In the genomic region with DNA sequence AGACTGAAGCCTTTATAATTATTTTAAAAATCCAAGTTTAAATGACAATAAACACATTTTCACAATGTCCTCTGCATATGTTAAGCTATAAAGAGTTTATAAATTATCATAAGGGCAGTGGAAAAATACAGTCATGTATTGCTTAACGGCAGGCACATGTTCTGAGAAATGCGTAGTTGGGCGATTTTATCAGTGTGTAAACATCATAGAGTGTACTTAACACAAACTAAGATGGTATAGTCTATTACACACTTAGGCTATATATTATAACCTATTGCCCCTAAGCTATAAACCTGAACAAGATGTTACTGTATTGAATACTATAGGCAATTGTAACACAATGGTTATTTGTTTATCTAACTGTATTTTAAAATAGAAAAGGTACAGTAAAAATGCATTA, we compare ENCODE assay signal across 26 cellular contexts.
DNase-seq lines count a peak whose midpoint lies in the region; FAIRE-seq and TF ChIP-seq lines count a peak whose summit lies in the region.
"Had no signal": no experiment of that assay in that cellular context is flagged by ENCODE, and none has a peak within 500 bp of the region (broad histone marks: within the 10 kb centered on the region; RNA-seq: fewer than 3 reads in every experiment).

No MANE protein-coding gene starts in this region.

- H4K20me1 ChIP-seq in hepatocyte (ENCODE audit: insufficient read depth, poor library complexity, severe bottlenecking) = no peaks in the 10 kb centered on the region
- H4K20me1 ChIP-seq: BLaER1 treated with 17β-estradiol and CSF1 and Interleukin-3, amounts not matched to agents 10 nM and 100 nM had no signal

- DNase-seq in NCI-H510A treated with DMSO at 0.1 percent for 48 hours (lab: John Stamatoyannopoulos, UW) (peak; percentile 6), hepatocyte (ENCODE audit: low spot score) (peak; percentile 9), urothelium cell line (ENCODE audit: low spot score) (no peak), ovary (no peak), glutamatergic neuron (no peak)
- no peak for DNase-seq in activated naive CD4-positive, alpha-beta T cell treated with anti-CD3 and anti-CD28 coated beads for 36 hours
- DNase-seq: 8988T; ACHN; AML-193; BE2C; CD4-positive, alpha-beta T cell; CD8-positive, alpha-beta memory T cell; DMS 273 treated with DMSO at 0.1 percent for 48 hours; DMS79; EL; GDM1; HCEC 1CT had no signal

- H3K27me3 Mint-ChIP-seq in glutamatergic neuron (ENCODE audit: unreplicated experiment) = no peaks in the 10 kb centered on the region
- no peaks in the 10 kb centered on the region for H3K27me3 Mint-ChIP-seq in activated naive CD4-positive, alpha-beta T cell treated with anti-CD3 and anti-CD28 coated beads for 36 hours (ENCODE audit: low read depth)
- H3K27me3 Mint-ChIP-seq: CD4-positive, alpha-beta T cell; CD8-positive, alpha-beta memory T cell had no signal

- H3K9me3 ChIP-seq in hepatocyte (ENCODE audit: low read depth) (no peaks in the 10 kb centered on the region), ovary (no peaks in the 10 kb centered on the region)
- H3K9me3 ChIP-seq: A549; BE2C; BLaER1 treated with 17β-estradiol and CSF1 and Interleukin-3, amounts not matched to agents 10 nM and 100 nM had no signal

- H3K27me3 ChIP-seq in hepatocyte (no peaks in the 10 kb centered on the region), ovary (no peaks in the 10 kb centered on the region)
- H3K27me3 ChIP-seq: BE2C; BLaER1 treated with 17β-estradiol and CSF1 and Interleukin-3, amounts not matched to agents 10 nM and 100 nM had no signal

- TF ChIP-seq EP300 in ovary (IDR thresholded peaks at IDR 0.05) = no peak

- H3K4me3 ChIP-seq in hepatocyte (no peak overlapping the region), ovary (no peak overlapping the region)
- H3K4me3 ChIP-seq: A549; BLaER1 treated with 17β-estradiol and CSF1 and Interleukin-3, amounts not matched to agents 10 nM and 100 nM; GM12878; GM23338 had no signal

- H3K9me2 ChIP-seq in hepatocyte (replicated peaks; ENCODE audit: insufficient read depth) = no peaks in the 10 kb centered on the region

- intact Hi-C loops in ovary (cut with DNase I) = loop anchor here in 1 of 4 donors (10.0 kb wide), 1 partner anchor 884 kb away; no protein-coding TSS in a partner anchor
- intact Hi-C loops in activated naive CD4-positive, alpha-beta T cell treated with anti-CD3 and anti-CD28 coated beads for 36 hours (cut with micrococcal nuclease) = no loop called here

- H3K9me3 Mint-ChIP-seq in glutamatergic neuron (ENCODE audit: unreplicated experiment) = no peaks in the 10 kb centered on the region
- peaks cover 5% of the 10 kb centered on the region for H3K9me3 Mint-ChIP-seq in activated naive CD4-positive, alpha-beta T cell treated with anti-CD3 and anti-CD28 coated beads for 36 hours

- TF ChIP-seq POLR2A in ovary (IDR thresholded peaks at IDR 0.05) = no peak

- H3K4me1 ChIP-seq in hepatocyte (ENCODE audit: insufficient read depth) (no peaks in the 10 kb centered on the region), ovary (ENCODE audit: insufficient read depth) (no peaks in the 10 kb centered on the region)
- H3K4me1 ChIP-seq: A549, BE2C had no signal

- H3K27ac ChIP-seq in 22Rv1 = peak overlapping the region; percentile 30
- H3K27ac ChIP-seq in hepatocyte = no peak overlapping the region
- H3K27ac ChIP-seq in ovary = no peak overlapping the region
- H3K27ac ChIP-seq: A549; BLaER1 treated with 17β-estradiol and CSF1 and Interleukin-3, amounts not matched to agents 10 nM and 100 nM had no signal

- H3K4me2 ChIP-seq in hepatocyte = no peak overlapping the region
- H3K4me2 ChIP-seq: A549; BLaER1 treated with 17β-estradiol and CSF1 and Interleukin-3, amounts not matched to agents 10 nM and 100 nM; GM23338 had no signal

- no peaks in the 10 kb centered on the region for H3K36me3 ChIP-seq in hepatocyte (replicated peaks; ENCODE audit: insufficient read depth, low read depth)
- no peaks in the 10 kb centered on the region for H3K36me3 ChIP-seq in ovary
- H3K36me3 ChIP-seq: BE2C; BLaER1 treated with 17β-estradiol and CSF1 and Interleukin-3, amounts not matched to agents 10 nM and 100 nM had no signal

- H3K27ac Mint-ChIP-seq in glutamatergic neuron (ENCODE audit: unreplicated experiment) = no peak overlapping the region
- H3K27ac Mint-ChIP-seq in activated naive CD4-positive, alpha-beta T cell treated with anti-CD3 and anti-CD28 coated beads for 36 hours = no peak overlapping the region
- H3K27ac Mint-ChIP-seq: CD14-positive monocyte; CD4-positive, alpha-beta T cell; CD8-positive, alpha-beta memory T cell; GM23338 had no signal

- no peak overlapping the region for H3K4me3 Mint-ChIP-seq in glutamatergic neuron (ENCODE audit: unreplicated experiment)
- no peak overlapping the region for H3K4me3 Mint-ChIP-seq in activated naive CD4-positive, alpha-beta T cell treated with anti-CD3 and anti-CD28 coated beads for 36 hours
- H3K4me3 Mint-ChIP-seq: CD14-positive monocyte; CD4-positive, alpha-beta T cell; CD8-positive, alpha-beta memory T cell; GM23338 had no signal

- H3K36me3 Mint-ChIP-seq in glutamatergic neuron (ENCODE audit: unreplicated experiment) = no peaks in the 10 kb centered on the region
- peaks cover 2% of the 10 kb centered on the region for H3K36me3 Mint-ChIP-seq in activated naive CD4-positive, alpha-beta T cell treated with anti-CD3 and anti-CD28 coated beads for 36 hours (ENCODE audit: low read depth)
- H3K36me3 Mint-ChIP-seq: CD14-positive monocyte had no signal

- peak; percentile 5 for FAIRE-seq in urothelium cell line (lab: Jason Lieb, UNC)
- FAIRE-seq: A549, D721Med, GM12878, GM19239, H54 had no signal

- WGBS in hepatocyte (ENCODE audit: low lambda C conversion rate, missing lambda C conversion rate) = 52% methylated on average over 3 of the region's 3 CpGs
- 51 to 80% (median 63%) methylated on average over 3 of the region's 3 CpGs for WGBS in ovary, 3 donors

- no peak overlapping the region for H2AFZ ChIP-seq in hepatocyte
- H2AFZ ChIP-seq: GM23338 had no signal

- TF ChIP-seq CTCF in 22Rv1 (IDR thresholded peaks at IDR 0.05) (no peak), hepatocyte (IDR thresholded peaks at IDR 0.05; ENCODE audit: poor library complexity) (no peak), ovary (IDR thresholded peaks at IDR 0.05) (no peak), glutamatergic neuron (IDR thresholded peaks at IDR 0.05; ENCODE audit: partially characterized antibody, unreplicated experiment) (no peak)

- H3K4me1 Mint-ChIP-seq in glutamatergic neuron (ENCODE audit: low read depth, unreplicated experiment) = no peaks in the 10 kb centered on the region
- H3K4me1 Mint-ChIP-seq in activated naive CD4-positive, alpha-beta T cell treated with anti-CD3 and anti-CD28 coated beads for 36 hours (ENCODE audit: low read depth) = no peaks in the 10 kb centered on the region
- H3K4me1 Mint-ChIP-seq: CD14-positive monocyte; CD8-positive, alpha-beta memory T cell; GM23338 had no signal

- CTCF ChIA-PET in activated naive CD4-positive, alpha-beta T cell treated with anti-CD3 and anti-CD28 coated beads for 36 hours (lab: Charles Lee) = no interaction called here

- no peaks in the 10 kb centered on the region for H3K79me2 ChIP-seq in hepatocyte

Comparison
In these comparisons a context has a peak if more than half of its experiments do, and no peak if none do; other contexts are left out.
1. DNase-seq: peak in NCI-H510A treated with DMSO at 0.1 percent for 48 hours (single experiment) and hepatocyte (single experiment); none in urothelium cell line (single experiment), ovary (0 of 5), glutamatergic neuron (single experiment) and activated naive CD4-positive, alpha-beta T cell treated with anti-CD3 and anti-CD28 coated beads for 36 hours (single experiment).